ENCODE assay signal across 11 cellular contexts in genomic region chr11:12696911-12697581, GRCh38. TPM values are rescaled to one million over a fixed set of nuclear protein-coding genes. Genes with fewer than 3 reads are reported as not detected.
DNase-seq lines count a peak whose midpoint lies in the region; TF ChIP-seq lines count a peak whose summit lies in the region.
"Had no signal": no experiment of that assay in that cellular context is flagged by ENCODE, and none has a peak within 500 bp of the region (broad histone marks: within the 10 kb centered on the region; RNA-seq: fewer than 3 reads in every experiment).

No MANE protein-coding gene starts in this region.

- H3K27ac ChIP-seq in epithelial cell of prostate (peak overlapping the region; percentile 99), sigmoid colon (peak overlapping the region in 3 of 4 donors; percentile 90 to 93 (median 92))
- H3K27ac ChIP-seq: prostate gland had no signal

- peaks cover 17% of the 10 kb centered on the region for H3K36me3 Mint-ChIP-seq in HFFc6 (ENCODE audit: low read depth)
- H3K36me3 Mint-ChIP-seq: memory B cell had no signal

- no peak overlapping the region for H3K4me3 Mint-ChIP-seq in HFFc6
- H3K4me3 Mint-ChIP-seq: memory B cell had no signal

- intact Hi-C loops in sigmoid colon (cut with DNase I): no loop called here

- no peak for TF ChIP-seq EP300 in sigmoid colon (IDR thresholded peaks at IDR 0.05)

- peaks cover 5% of the 10 kb centered on the region for H3K27me3 Mint-ChIP-seq in HFFc6 (ENCODE audit: insufficient read depth)

- H3K4me1 Mint-ChIP-seq in HFFc6 (ENCODE audit: low read depth): peaks cover 100% of the 10 kb centered on the region
- H3K4me1 Mint-ChIP-seq: memory B cell had no signal

- no peak for TF ChIP-seq POLR2A in sigmoid colon (IDR thresholded peaks at IDR 0.05)

- 51 to 69% methylated on average over 5 of the region's 5 CpGs for WGBS in sigmoid colon, 2 donors

- H3K9me3 Mint-ChIP-seq in HFFc6: no peaks in the 10 kb centered on the region
- H3K9me3 Mint-ChIP-seq: memory B cell had no signal

- no peaks in the 10 kb centered on the region for H3K36me3 ChIP-seq in sigmoid colon
- H3K36me3 ChIP-seq: heart right ventricle, prostate gland had no signal

- peak overlapping the region; percentile 100 for H3K27ac Mint-ChIP-seq in HFFc6
- H3K27ac Mint-ChIP-seq: memory B cell had no signal

- no peak overlapping the region for H3K4me3 ChIP-seq in sigmoid colon
- H3K4me3 ChIP-seq: heart right ventricle, prostate gland had no signal

- no peaks in the 10 kb centered on the region for H3K9me3 ChIP-seq in sigmoid colon
- H3K9me3 ChIP-seq: heart right ventricle, prostate gland had no signal

- DNase-seq in HFFc6 (no peak), NCI-H345 treated with DMSO at 0.1 percent for 48 hours (lab: John Stamatoyannopoulos, UW; ENCODE audit: unreplicated experiment) (peak; percentile 47), epithelial cell of prostate (ENCODE audit: low read depth, low spot score) (peak; percentile 56), sigmoid colon (no peak), NCI-H446 (lab: John Stamatoyannopoulos, UW) (no peak), 8988T (no peak), NCI-H2171 treated with DMSO at 0.1 percent for 48 hours (lab: John Stamatoyannopoulos, UW) (no peak)
- DNase-seq: heart right ventricle, NCI-H1436 treated with DMSO at 0.1 percent for 48 hours had no signal

- no peaks in the 10 kb centered on the region for H3K27me3 ChIP-seq in sigmoid colon

- no peak for TF ChIP-seq CTCF in HFFc6 (IDR thresholded peaks at IDR 0.05)
- TF ChIP-seq CTCF in sigmoid colon (IDR thresholded peaks at IDR 0.05): no peak

- peaks cover 0 to 81% (median 74%) of the 10 kb centered on the region in 4 donors for H3K4me1 ChIP-seq in sigmoid colon

RNA-seq across cellular contexts. Expression of gene TEAD1, which starts 22.8 kb away (rescaled TPM):
- total RNA-seq in HFFc6 (2021; fragmentation: NEBNext Ultra II Directional; extraction: Animal tissue kit (Norgen Biotek cat#: 25700)): 100 to 1,000 TPM; 218 to 252 (median 227) TPM
- 100 to 1,000 TPM; 155 to 200 (median 186) TPM for total RNA-seq in sigmoid colon
- 10 to 100 TPM in 1 of 3 donors, 1 to 10 TPM in 2; 3.2 to 14.0 (median 4.2) TPM for polyA plus RNA-seq in sigmoid colon

Comparison
In these comparisons a context has a peak if more than half of its experiments do, and no peak if none do; other contexts are left out.
1. DNase-seq: peak in NCI-H345 treated with DMSO at 0.1 percent for 48 hours (single experiment) and epithelial cell of prostate (single experiment); none in HFFc6 (single experiment), sigmoid colon (single experiment), NCI-H446 (0 of 2), 8988T (single experiment) and NCI-H2171 treated with DMSO at 0.1 percent for 48 hours (single experiment).